Comparison of ENCODE assay signal across 8 cellular contexts in the genomic region with DNA sequence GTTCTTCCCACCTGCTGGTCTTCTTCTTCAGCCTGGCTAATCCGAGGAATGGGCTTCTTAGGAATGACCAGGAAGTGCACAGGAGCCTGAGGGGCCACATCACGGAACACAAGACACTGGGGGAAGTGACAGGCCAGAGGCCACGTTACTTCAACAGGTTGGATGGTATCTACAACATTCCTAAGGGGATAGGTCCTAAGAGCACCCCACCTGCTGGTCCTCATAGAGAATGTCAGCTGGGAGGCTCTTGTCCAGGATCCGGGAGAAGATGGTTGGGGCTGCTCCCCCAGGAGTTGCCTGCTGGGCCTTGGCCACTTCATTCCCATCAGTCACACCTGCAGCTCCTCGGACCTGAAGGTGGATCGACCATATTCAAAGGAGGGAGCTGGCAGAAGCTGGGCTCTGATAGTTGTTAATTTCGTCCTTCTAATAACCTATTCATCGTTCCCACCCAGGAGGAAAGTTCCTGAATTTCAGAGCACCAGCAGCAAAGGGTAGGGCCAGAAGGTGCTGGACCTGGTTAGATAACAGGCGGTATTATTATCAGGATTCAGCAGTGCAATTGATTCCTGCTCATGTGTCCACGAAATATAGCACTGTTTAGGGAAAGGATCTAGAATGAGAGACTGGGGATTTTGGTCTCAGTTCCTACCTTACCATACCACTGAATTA. TPM values are rescaled to one million over a fixed set of nuclear protein-coding genes. Genes with fewer than 3 reads are reported as not detected.
DNase-seq lines count a peak whose midpoint lies in the region; ATAC-seq and TF ChIP-seq lines count a peak whose summit lies in the region.

No MANE protein-coding gene starts in this region.

- ATAC-seq in Panc1, result no peak

- H3K9me3 ChIP-seq in Panc1 (ENCODE audit: control insufficient read depth, insufficient read depth, low read depth, low read length), result no peaks in the 10 kb centered on the region

- H3K27me3 ChIP-seq in Panc1 (ENCODE audit: control insufficient read depth, insufficient read depth, low read length), result peaks cover 3% of the 10 kb centered on the region; the same call in 1 of the 2 replicates

- H3K27ac Mint-ChIP-seq in activated CD4-positive, alpha-beta T cell treated with anti-CD3 and anti-CD28 coated beads, Interleukin-2, amount 10 ng/mL, durations not matched to agents 7 days and 5 days, result peak overlapping the region; percentile 65
- H3K27ac Mint-ChIP-seq in progenitor cell of endocrine pancreas, result peak overlapping the region; percentile 86

- TF ChIP-seq POLR2A in erythroblast (IDR thresholded peaks at IDR 0.05; ENCODE audit: low read length), result no peak

- H3K36me3 Mint-ChIP-seq in activated CD4-positive, alpha-beta T cell treated with anti-CD3 and anti-CD28 coated beads, Interleukin-2, amount 10 ng/mL, durations not matched to agents 7 days and 5 days (ENCODE audit: low read depth), result peaks cover 7% of the 10 kb centered on the region
- no peaks in the 10 kb centered on the region for H3K36me3 Mint-ChIP-seq in progenitor cell of endocrine pancreas (ENCODE audit: insufficient read depth)

- peaks cover 43% of the 10 kb centered on the region for H3K4me1 Mint-ChIP-seq in activated CD4-positive, alpha-beta T cell treated with anti-CD3 and anti-CD28 coated beads, Interleukin-2, amount 10 ng/mL, durations not matched to agents 7 days and 5 days
- H3K4me1 Mint-ChIP-seq in progenitor cell of endocrine pancreas (ENCODE audit: low read depth), result peaks cover 21% of the 10 kb centered on the region

- peaks cover 29% of the 10 kb centered on the region for H3K4me1 ChIP-seq in Panc1 (ENCODE audit: control insufficient read depth, insufficient read depth, low read length)

- intact Hi-C loops in Panc1 (cut with micrococcal nuclease; ENCODE audit: unreplicated experiment), result loop anchor here (10.0 kb wide), 1 partner anchor 159 kb away; the partner anchor contains the start of genes CCDC107, RMRP and SIT1

- H3K27ac ChIP-seq in Panc1 (ENCODE audit: low read length), result peak overlapping the region; percentile 85

- in situ Hi-C loops in Panc1 (cut with HindIII; ENCODE audit: low pct_unique_long_range_greater_than_20kb, low sequenced_read_pairs), result no loop called here

- TF ChIP-seq CTCF in Panc1 (IDR thresholded peaks at IDR 0.05), result peak; percentile 75
- peak; percentile 34 for TF ChIP-seq CTCF in progenitor cell of endocrine pancreas (IDR thresholded peaks at IDR 0.05; ENCODE audit: unreplicated experiment)

- H3K4me3 Mint-ChIP-seq in activated CD4-positive, alpha-beta T cell treated with anti-CD3 and anti-CD28 coated beads, Interleukin-2, amount 10 ng/mL, durations not matched to agents 7 days and 5 days, result peak overlapping the region; percentile 86
- peak overlapping the region; percentile 67 for H3K4me3 Mint-ChIP-seq in progenitor cell of endocrine pancreas (ENCODE audit: low read depth)

- BruUV-seq in Panc1 (replicated peaks; lab: Mats Ljungman, UMichigan), result TSS peak; percentile 94

- DNase-seq in activated CD4-positive, alpha-beta T cell treated with anti-CD3 and anti-CD28 coated beads, Interleukin-2, amount 10 ng/mL, durations not matched to agents 7 days and 5 days, result no peak
- DNase-seq in activated CD4-positive, alpha-beta T cell treated with anti-CD3 and anti-CD28 coated beads, Interleukin-2, amount 50 U/mL, for 48 hours, result no peak
- DNase-seq in Panc1 (ENCODE audit: low read depth, low spot score), result no peak
- peak; percentile 58 to 75 for DNase-seq in erythroblast (lab: John Stamatoyannopoulos, UW)
- DNase-seq in progenitor cell of endocrine pancreas (ENCODE audit: low spot score, unreplicated experiment), result no peak
- no peak for DNase-seq in inferior parietal cortex (ENCODE audit: extremely low spot score)
- no peak for DNase-seq in NCI-H1105 (lab: John Stamatoyannopoulos, UW)
- no peak for DNase-seq in Kasumi-1 (lab: John Stamatoyannopoulos, UW)

- no peaks in the 10 kb centered on the region for H3K9me3 Mint-ChIP-seq in activated CD4-positive, alpha-beta T cell treated with anti-CD3 and anti-CD28 coated beads, Interleukin-2, amount 10 ng/mL, durations not matched to agents 7 days and 5 days
- peaks cover 3% of the 10 kb centered on the region for H3K9me3 Mint-ChIP-seq in progenitor cell of endocrine pancreas (ENCODE audit: low read depth)

- H3K27me3 Mint-ChIP-seq in activated CD4-positive, alpha-beta T cell treated with anti-CD3 and anti-CD28 coated beads, Interleukin-2, amount 10 ng/mL, durations not matched to agents 7 days and 5 days, result peaks cover 13% of the 10 kb centered on the region
- H3K27me3 Mint-ChIP-seq in progenitor cell of endocrine pancreas, result no peaks in the 10 kb centered on the region

- no peaks in the 10 kb centered on the region for H3K36me3 ChIP-seq in Panc1 (ENCODE audit: control insufficient read depth, insufficient read depth, low read length)

- peak overlapping the region in 1 of 2 experiments; percentile 90; a peak in 2 of 4 replicates for H3K4me3 ChIP-seq in Panc1 (ENCODE audit: low read depth in 2 of 2, low read length in 2 of 2)

- CTCF ChIA-PET in activated CD4-positive, alpha-beta T cell treated with anti-CD3 and anti-CD28 coated beads, Interleukin-2, amount 10 ng/mL, durations not matched to agents 7 days and 5 days (lab: Charles Lee), result interaction anchor here (0.8 to 5.5 kb wide), 7 partner anchors 10 to 57 kb away, joined by 3 to 34 read pairs (median 5); partner anchors contain the start of genes FAM221B, NPR2 and TMEM8B
- CTCF ChIA-PET in Panc1 (lab: Charles Lee), result interaction anchor here (0.5 to 0.7 kb wide), 2 partner anchors 10 to 238 kb away, joined by 3 read pairs; no protein-coding TSS in a partner anchor

- POLR2A ChIA-PET in activated CD4-positive, alpha-beta T cell treated with anti-CD3 and anti-CD28 coated beads, Interleukin-2, amount 10 ng/mL, durations not matched to agents 7 days and 5 days (lab: Charles Lee), result interaction anchor here (0.9 kb wide), 1 partner anchor 82 kb away, joined by 4 read pairs; the partner anchor contains the start of genes CREB3 and TLN1
- POLR2A ChIA-PET in Panc1 (lab: Charles Lee), result interaction anchor here (1.0 kb wide), 1 partner anchor 79 kb away, joined by 3 read pairs; no protein-coding TSS in a partner anchor

RNA-seq across cellular contexts. Expression of gene HINT2, which starts 1.3 kb away (rescaled TPM):
- total RNA-seq in activated CD4-positive, alpha-beta T cell treated with anti-CD3 and anti-CD28 coated beads, Interleukin-2, amount 10 ng/mL, durations not matched to agents 7 days and 5 days, result 10 to 100 TPM; 56.5 to 69.9 TPM
- 75.6 TPM for total RNA-seq in Panc1 (2021; ENCODE audit: unreplicated experiment)
- 103 TPM for polyA plus RNA-seq in Panc1 (2012; ENCODE audit: insufficient read length)
- total RNA-seq in progenitor cell of endocrine pancreas, result 37.7 and 41.5 TPM in 2 replicates

RNA-seq across cellular contexts. Expression of gene SPAG8, which starts 1.5 kb away (rescaled TPM):
- total RNA-seq in activated CD4-positive, alpha-beta T cell treated with anti-CD3 and anti-CD28 coated beads, Interleukin-2, amount 10 ng/mL, durations not matched to agents 7 days and 5 days, result 1 to 10 TPM; 1.8 to 2.5 TPM
- total RNA-seq in Panc1 (2021; ENCODE audit: unreplicated experiment) (0.90 TPM), progenitor cell of endocrine pancreas (2.9 and 3.2 TPM in 2 replicates)
- polyA plus RNA-seq in Panc1 (2012; ENCODE audit: insufficient read length), result 0.62 TPM

RNA-seq across cellular contexts. Expression of gene FAM221B, which starts 15.0 kb away (rescaled TPM):
- total RNA-seq in activated CD4-positive, alpha-beta T cell treated with anti-CD3 and anti-CD28 coated beads, Interleukin-2, amount 10 ng/mL, durations not matched to agents 7 days and 5 days, result not detected
- not detected for total RNA-seq in Panc1 (2021; ENCODE audit: unreplicated experiment)
- polyA plus RNA-seq in Panc1 (2012; ENCODE audit: insufficient read length), result not detected
- not detected in 2 replicates for total RNA-seq in progenitor cell of endocrine pancreas

RNA-seq across cellular contexts. Expression of gene TMEM8B, which starts 15.5 kb away (rescaled TPM):
- 1 to 10 TPM; 3.8 to 4.0 TPM for total RNA-seq in activated CD4-positive, alpha-beta T cell treated with anti-CD3 and anti-CD28 coated beads, Interleukin-2, amount 10 ng/mL, durations not matched to agents 7 days and 5 days
- total RNA-seq in Panc1 (2021; ENCODE audit: unreplicated experiment) (7.9 TPM), progenitor cell of endocrine pancreas (24.1 and 25.4 TPM in 2 replicates)
- 13.5 TPM for polyA plus RNA-seq in Panc1 (2012; ENCODE audit: insufficient read length)

RNA-seq across cellular contexts. Expression of gene NPR2, which starts 22.2 kb away (rescaled TPM):
- total RNA-seq in activated CD4-positive, alpha-beta T cell treated with anti-CD3 and anti-CD28 coated beads, Interleukin-2, amount 10 ng/mL, durations not matched to agents 7 days and 5 days, result 10 to 100 TPM in 1 of 2 experiments, 1 to 10 TPM in 1; 8.7 to 11.7 TPM
- total RNA-seq in Panc1 (2021; ENCODE audit: unreplicated experiment) (12.2 TPM), progenitor cell of endocrine pancreas (17.0 and 23.4 TPM in 2 replicates)
- 11.9 TPM for polyA plus RNA-seq in Panc1 (2012; ENCODE audit: insufficient read length)

Comparison
In these comparisons a context has a peak if more than half of its experiments do, and no peak if none do; other contexts are left out.
1. DNase-seq: peak in erythroblast (2 of 2); none in activated CD4-positive, alpha-beta T cell treated with anti-CD3 and anti-CD28 coated beads, Interleukin-2, amount 10 ng/mL, durations not matched to agents 7 days and 5 days (single experiment), activated CD4-positive, alpha-beta T cell treated with anti-CD3 and anti-CD28 coated beads, Interleukin-2, amount 50 U/mL, for 48 hours (0 of 2), Panc1 (single experiment), progenitor cell of endocrine pancreas (single experiment), inferior parietal cortex (single experiment), NCI-H1105 (single experiment) and Kasumi-1 (0 of 2).